Comparison of ENCODE assay signal across 8 cellular contexts in the genomic region with DNA sequence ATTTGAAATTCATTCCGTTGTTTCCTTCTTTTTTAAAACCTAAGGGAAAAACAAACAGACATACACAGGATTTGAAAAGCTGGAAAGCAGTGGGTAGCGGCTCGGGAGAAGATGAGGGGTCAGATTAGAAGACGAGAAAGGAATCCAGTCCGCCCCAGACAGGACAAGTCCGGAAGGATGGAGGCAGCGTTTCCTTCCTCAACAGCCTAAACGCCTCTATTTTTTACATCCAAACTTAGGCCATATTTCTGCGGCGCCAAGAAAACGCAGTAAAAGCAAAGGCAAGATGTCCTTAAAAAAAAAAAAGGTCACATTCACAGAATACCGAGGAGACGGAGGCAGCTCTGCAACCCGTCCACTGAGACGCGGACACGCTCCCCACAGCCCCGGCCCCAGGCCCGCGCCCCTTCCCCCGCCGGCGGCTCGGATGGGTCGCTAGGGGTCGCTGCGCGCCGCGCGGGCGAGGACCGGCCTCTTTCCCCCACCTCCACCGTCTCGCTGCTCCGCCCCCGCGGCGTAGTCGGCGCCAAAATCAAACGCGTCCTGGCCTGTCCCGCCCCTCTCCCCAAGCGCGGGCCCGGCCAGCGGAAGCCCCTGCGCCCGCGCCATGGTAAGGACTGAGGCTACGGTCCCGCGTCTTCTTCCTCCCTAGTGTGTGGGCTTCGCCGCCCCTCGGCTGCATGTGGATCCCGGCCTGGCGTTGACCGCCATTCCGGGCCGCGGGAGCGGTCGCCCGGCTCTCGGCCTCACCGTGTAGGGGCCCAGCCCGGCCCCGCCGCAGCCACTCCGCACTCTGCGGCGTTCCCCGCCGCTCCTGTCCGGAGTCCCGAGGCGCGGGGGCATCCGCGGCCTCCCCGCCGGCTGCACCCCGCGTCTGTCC. TPM values are rescaled to one million over a fixed set of nuclear protein-coding genes. Genes with fewer than 3 reads are reported as not detected.
DNase-seq lines count a peak whose midpoint lies in the region; ATAC-seq and TF ChIP-seq lines count a peak whose summit lies in the region.

A gene with protein sequence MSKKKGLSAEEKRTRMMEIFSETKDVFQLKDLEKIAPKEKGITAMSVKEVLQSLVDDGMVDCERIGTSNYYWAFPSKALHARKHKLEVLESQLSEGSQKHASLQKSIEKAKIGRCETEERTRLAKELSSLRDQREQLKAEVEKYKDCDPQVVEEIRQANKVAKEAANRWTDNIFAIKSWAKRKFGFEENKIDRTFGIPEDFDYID (plus strand): TSS at position 558 of the 880 bp plus-strand sequence. CDS start 50 bp downstream, at position 608.

- H3K27ac Mint-ChIP-seq in progenitor cell of endocrine pancreas, result peak within 1 kb of the TSS; percentile 85

- peak; percentile 74 for ATAC-seq in HG02840 (IDR thresholded peaks at IDR 0.05; ENCODE audit: low FRiP score, unreplicated experiment)

- no peaks in the 10 kb centered on the region for H3K9me3 ChIP-seq in adrenal gland (replicated peaks in 1 of 3)
- H3K9me3 ChIP-seq in left ventricle myocardium inferior (replicated peaks), result no peaks in the 10 kb centered on the region

- H3K9me3 Mint-ChIP-seq in progenitor cell of endocrine pancreas (ENCODE audit: low read depth), result no peaks in the 10 kb centered on the region

- H3K4me1 Mint-ChIP-seq in progenitor cell of endocrine pancreas (ENCODE audit: low read depth), result peaks cover 23% of the 10 kb centered on the region

- peak; percentile 67 to 98 (median 76) for TF ChIP-seq CTCF in adrenal gland (IDR thresholded peaks at IDR 0.05)
- TF ChIP-seq CTCF in left ventricle myocardium inferior (IDR thresholded peaks at IDR 0.05; ENCODE audit: borderline replicate concordance), result peak; percentile 98
- TF ChIP-seq CTCF in progenitor cell of endocrine pancreas (IDR thresholded peaks at IDR 0.05; ENCODE audit: unreplicated experiment), result peak; percentile 96

- TF ChIP-seq POLR2A in GM15510 (IDR thresholded peaks at IDR 0.05; ENCODE audit: borderline replicate concordance, extremely low read depth, insufficient read length), result peak; percentile 88
- no peak for TF ChIP-seq POLR2A in adrenal gland (IDR thresholded peaks at IDR 0.05)

- H3K27me3 ChIP-seq in adrenal gland (no peaks in the 10 kb centered on the region), left ventricle myocardium inferior (ENCODE audit: low read depth) (no peaks in the 10 kb centered on the region)

- DNase-seq in NCI-H1436 (lab: John Stamatoyannopoulos, UW) (peak; percentile 85), T-helper 1 cell (peak; percentile 82 to 91 (median 86)), adrenal gland (peak; percentile 72 to 88 (median 83)), left ventricle myocardium inferior (peak; percentile 82), progenitor cell of endocrine pancreas (ENCODE audit: low spot score, unreplicated experiment) (peak; percentile 94), ureter (ENCODE audit: low spot score) (peak; percentile 86)

- no peak within 1 kb of the TSS for H3K27ac ChIP-seq in adrenal gland
- no peak within 1 kb of the TSS for H3K27ac ChIP-seq in left ventricle myocardium inferior (replicated peaks)

- intact Hi-C loops in adrenal gland (cut with DNase I), result loop anchor here (2.0 to 10.0 kb wide), 3 partner anchors 90 to 233 kb away; no protein-coding TSS in a partner anchor
- intact Hi-C loops in left ventricle myocardium inferior (cut with micrococcal nuclease), result loop anchor here (5.0 kb wide), 1 partner anchor 233 kb away; no protein-coding TSS in a partner anchor

- peaks cover 12% of the 10 kb centered on the region for H3K27me3 Mint-ChIP-seq in progenitor cell of endocrine pancreas

- peak within 1 kb of the TSS; percentile 79 for H3K4me3 Mint-ChIP-seq in progenitor cell of endocrine pancreas (ENCODE audit: low read depth)

- H3K36me3 Mint-ChIP-seq in progenitor cell of endocrine pancreas (ENCODE audit: insufficient read depth), result peaks cover 2% of the 10 kb centered on the region

- 1 to 3% (median 1%) methylated on average over 13 to 86 of the region's 86 CpGs for WGBS in adrenal gland, 4 donors

- peak within 1 kb of the TSS; percentile 32 to 74 (median 50) for H3K4me3 ChIP-seq in adrenal gland
- H3K4me3 ChIP-seq in left ventricle myocardium inferior, result peak within 1 kb of the TSS; percentile 81

- H3K36me3 ChIP-seq in adrenal gland (replicated peaks in 1 of 2), result peaks cover 0 to 4% of the 10 kb centered on the region in 2 donors
- H3K36me3 ChIP-seq in left ventricle myocardium inferior, result peaks cover 4% of the 10 kb centered on the region

- H3K4me1 ChIP-seq in adrenal gland (replicated peaks in 1 of 2) (peaks cover 0 to 13% of the 10 kb centered on the region in 2 donors), left ventricle myocardium inferior (peaks cover 23% of the 10 kb centered on the region)

RNA-seq across cellular contexts. Expression of the gene that starts here (rescaled TPM):
- total RNA-seq in adrenal gland (1 to 10 TPM in 1 of 8 donors, under 1 TPM in 4, not detected in 3; 0.36 to 1.2 (median 0.53) TPM), left ventricle myocardium inferior (0.38 TPM), progenitor cell of endocrine pancreas (9.1 and 9.7 TPM in 2 replicates), ureter (not detected)
- polyA plus RNA-seq in adrenal gland, result 1 to 10 TPM in 1 of 3 donors, under 1 TPM in 2; 0.44 to 2.3 (median 0.48) TPM

Comparison
In these comparisons a context has a peak if more than half of its experiments do, and no peak if none do; other contexts are left out.
1. Peak in DNase-seq and H3K4me3 ChIP-seq in left ventricle myocardium inferior; RNA of the gene not detected or under 1 TPM.
2. Peak in DNase-seq in ureter; RNA of the gene not detected or under 1 TPM.